In the genomic region with DNA sequence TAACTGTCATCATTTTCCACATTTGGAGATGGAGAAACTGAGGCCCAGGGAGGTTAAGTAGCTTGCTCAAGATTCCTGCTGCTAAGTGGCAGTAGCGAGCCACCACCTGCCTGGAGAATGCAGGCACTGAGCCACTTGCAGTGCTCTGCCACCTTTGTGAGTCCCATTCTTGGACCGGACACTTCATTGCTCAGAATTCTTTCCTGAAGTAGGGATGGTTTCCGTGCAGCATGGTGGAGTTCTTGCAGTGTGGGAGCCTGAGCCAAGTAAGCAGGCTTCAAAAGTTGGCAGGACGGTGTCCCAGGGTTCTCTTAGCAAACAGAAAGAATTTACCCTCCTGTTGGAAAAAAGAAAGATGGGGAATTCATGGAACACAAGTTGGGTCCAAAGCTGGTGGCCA, we compare ENCODE assay signal across 24 cellular contexts.
"Had no signal": no experiment of that assay in that cellular context is flagged by ENCODE, and none has a peak within 500 bp of the region (broad histone marks: within the 10 kb centered on the region; RNA-seq: fewer than 3 reads in every experiment).

No MANE protein-coding gene starts in this region.

- H3K27ac ChIP-seq: brain microvascular endothelial cell, esophagus muscularis mucosa, heart left ventricle had no signal

- H3K9me3 ChIP-seq: esophagus muscularis mucosa had no signal

- H3K4me1 ChIP-seq: esophagus muscularis mucosa, heart left ventricle had no signal

- H3K27me3 ChIP-seq: brain microvascular endothelial cell, esophagus muscularis mucosa, heart left ventricle had no signal

- H3K36me3 ChIP-seq: brain microvascular endothelial cell, esophagus muscularis mucosa, heart left ventricle had no signal

- H3K4me3 ChIP-seq: esophagus muscularis mucosa, heart left ventricle had no signal

- ATAC-seq: activated CD4-positive, alpha-beta T cell treated with anti-CD3 and anti-CD28 coated beads for 36 hours; activated naive CD4-positive, alpha-beta T cell treated with anti-CD3 and anti-CD28 coated beads, Interleukin-2, amount 50 U/mL, for 72 hours; activated T-cell treated with anti-CD3 and anti-CD28 coated beads, Interleukin-2, amount 50 U/mL, for 72 hours; heart left ventricle had no signal

- DNase-seq: activated CD4-positive, alpha-beta memory T cell treated with anti-CD3 and anti-CD28 coated beads, Interleukin-2, amount 10 ng/mL, durations not matched to agents 7 days and 5 days; activated CD4-positive, alpha-beta T cell treated with anti-CD3 and anti-CD28 coated beads for 36 hours; activated CD4-positive, alpha-beta T cell treated with anti-CD3 and anti-CD28 coated beads, Interleukin-2, amount 10 ng/mL, durations not matched to agents 24 days and 14 days; activated CD4-positive, alpha-beta T cell treated with anti-CD3 and anti-CD28 coated beads, Interleukin-2, amount 50 U/mL, for 4 hours; activated CD4-positive, CD25-positive, alpha-beta regulatory T cell; activated CD4-positive, CD25-positive, alpha-beta regulatory T cell treated with anti-CD3 and anti-CD28 coated beads, Interleukin-2, amount 50 U/mL, for 72 hours; activated CD8-positive, alpha-beta memory T cell treated with anti-CD3 and anti-CD28 coated beads, Interleukin-2, amount 50 U/mL, for 48 hours; activated gamma-delta T cell; activated naive CD4-positive, alpha-beta T cell; activated naive CD4-positive, alpha-beta T cell treated with anti-CD3 and anti-CD28 coated beads, Interleukin-2, amount 10 ng/mL, durations not matched to agents 7 days and 5 days; activated naive CD8-positive, alpha-beta T cell treated with anti-CD3 and anti-CD28 coated beads, Interleukin-2, amount 10 ng/mL, durations not matched to agents 7 days and 5 days; activated T-cell treated with anti-CD3 and anti-CD28 coated beads for 4 hours; activated T-cell treated with anti-CD3 and anti-CD28 coated beads, Interleukin-2, amount 50 U/mL, for 24 hours; activated T-cell treated with anti-CD3 and anti-CD28 coated beads, Interleukin-2, amount 50 U/mL, for 72 hours; amniotic stem cell; cortex of kidney; effector CD8-positive, alpha-beta T cell; erythroblast; glutamatergic neuron; heart left ventricle; T-helper 2 cell had no signal
